In genomic region chr18:48674758-48675157, GRCh38 we compare ENCODE assay signal across 14 cellular contexts.
DNase-seq lines count a peak whose midpoint lies in the region; ATAC-seq and TF ChIP-seq lines count a peak whose summit lies in the region.
"Had no signal": no experiment of that assay in that cellular context is flagged by ENCODE, and none has a peak within 500 bp of the region (broad histone marks: within the 10 kb centered on the region; RNA-seq: fewer than 3 reads in every experiment).

No MANE protein-coding gene starts in this region.

- H3K9me2 ChIP-seq in Karpas-422 (replicated peaks; ENCODE audit: insufficient read depth, low read length), result no peaks in the 10 kb centered on the region

- H3K9ac ChIP-seq in DND-41 (ENCODE audit: low read depth, low read length), result no peak overlapping the region
- H3K9ac ChIP-seq in Karpas-422 (ENCODE audit: low read length), result peak overlapping the region; percentile 13; the same call in 1 of the 2 replicates
- H3K9ac ChIP-seq in duodenal mucosa (ENCODE audit: low read depth in 1 of 2, low read length in 2 of 2), result peak overlapping the region in 1 of 2 donors; percentile 9

- TF ChIP-seq POLR2A in sigmoid colon (IDR thresholded peaks at IDR 0.05), result no peak

- DNase-seq in DND-41, result no peak
- no peak for DNase-seq in Karpas-422
- DNase-seq in sigmoid colon, result peak; percentile 43
- DNase-seq in DMS 273 treated with DMSO at 0.1 percent for 48 hours (lab: John Stamatoyannopoulos, UW), result no peak
- DNase-seq in COLO829 (ENCODE audit: low spot score), result no peak
- DNase-seq: NCI-H2081 treated with DMSO at 0.1 percent for 48 hours, SIG-M5 had no signal

- ATAC-seq in DND-41 (ENCODE audit: insufficient read depth, low read depth) (no peak), GM18907 (IDR thresholded peaks at IDR 0.05; ENCODE audit: unreplicated experiment) (no peak)

- H3K27me3 ChIP-seq in DND-41 (ENCODE audit: insufficient read depth, low read length, poor library complexity) (no peaks in the 10 kb centered on the region), Karpas-422 (ENCODE audit: low read length) (no peaks in the 10 kb centered on the region), duodenal mucosa (ENCODE audit: control insufficient read depth in 1 of 2, insufficient read depth in 2 of 2, low read length in 2 of 2) (no peaks in the 10 kb centered on the region), sigmoid colon (no peaks in the 10 kb centered on the region)
- H3K27me3 ChIP-seq: cardiac muscle cell, upper lobe of left lung had no signal

- WGBS in sigmoid colon, 2 donors, result 82 to 91% methylated on average over 4 of the region's 4 CpGs

- H4K20me1 ChIP-seq in DND-41 (ENCODE audit: insufficient read depth, low read length) (no peaks in the 10 kb centered on the region), Karpas-422 (ENCODE audit: insufficient read depth, low read depth, low read length) (no peaks in the 10 kb centered on the region)

- H3K9me3 ChIP-seq in DND-41 (ENCODE audit: insufficient read depth, low read length, severe bottlenecking) (peaks cover 9% of the 10 kb centered on the region), Karpas-422 (ENCODE audit: low read length) (no peaks in the 10 kb centered on the region), duodenal mucosa (ENCODE audit: control insufficient read depth in 1 of 2, low read length in 2 of 2) (no peaks in the 10 kb centered on the region), sigmoid colon (no peaks in the 10 kb centered on the region)

- H3K4me1 ChIP-seq in DND-41 (ENCODE audit: insufficient read depth, low read length), result peaks cover 53% of the 10 kb centered on the region
- H3K4me1 ChIP-seq in Karpas-422 (ENCODE audit: low read length), result peaks cover 35% of the 10 kb centered on the region
- peaks cover 29% of the 10 kb centered on the region in 2 donors for H3K4me1 ChIP-seq in duodenal mucosa (ENCODE audit: control insufficient read depth in 1 of 2, insufficient read depth in 2 of 2, low read length in 2 of 2)
- H3K4me1 ChIP-seq in sigmoid colon, result peaks cover 0 to 44% (median 24%) of the 10 kb centered on the region in 4 donors

- H3K27ac ChIP-seq in DND-41 (ENCODE audit: low read length) (peak overlapping the region; percentile 51), Karpas-422 (ENCODE audit: low read length) (no peak overlapping the region), duodenal mucosa (ENCODE audit: low read depth, low read length) (peak overlapping the region; percentile 15), sigmoid colon (no peak overlapping the region)
- H3K27ac ChIP-seq: cardiac muscle cell, epithelial cell of prostate, upper lobe of left lung had no signal

- no peak overlapping the region for H3K4me2 ChIP-seq in DND-41 (ENCODE audit: insufficient read depth, low read length)
- H3K4me2 ChIP-seq in Karpas-422 (ENCODE audit: low read depth, low read length, poor library complexity, severe bottlenecking), result peak overlapping the region; percentile 34

- no peaks in the 10 kb centered on the region for H3K36me3 ChIP-seq in DND-41 (ENCODE audit: insufficient read depth, low read length)
- no peaks in the 10 kb centered on the region; the same call in 1 of the 2 replicates for H3K36me3 ChIP-seq in Karpas-422 (ENCODE audit: insufficient read depth, low read length)
- H3K36me3 ChIP-seq in duodenal mucosa (ENCODE audit: control insufficient read depth in 1 of 2, insufficient read depth in 2 of 2, low read length in 2 of 2), result peaks cover 4 to 7% of the 10 kb centered on the region in 2 donors
- H3K36me3 ChIP-seq in sigmoid colon, result peaks cover 0 to 26% (median 10%) of the 10 kb centered on the region in 4 donors
- H3K36me3 ChIP-seq: cardiac muscle cell had no signal

- no peak for TF ChIP-seq EP300 in sigmoid colon (IDR thresholded peaks at IDR 0.05)

- no peaks in the 10 kb centered on the region for H3K79me2 ChIP-seq in DND-41 (ENCODE audit: insufficient read depth, low read length)
- H3K79me2 ChIP-seq in Karpas-422 (ENCODE audit: low read length), result no peaks in the 10 kb centered on the region

- intact Hi-C loops in sigmoid colon (cut with DNase I), result loop anchor here (2.0 to 10.0 kb wide), 7 partner anchors 108 to 810 kb away; partner anchors contain the start of gene C18orf32

- TF ChIP-seq CTCF in DND-41 (IDR thresholded peaks at IDR 0.05; ENCODE audit: borderline replicate concordance, extremely low read depth, low read length, poor library complexity, severe bottlenecking), result no peak
- TF ChIP-seq CTCF in sigmoid colon (IDR thresholded peaks at IDR 0.05), result no peak

- no peak overlapping the region for H3K4me3 ChIP-seq in DND-41 (ENCODE audit: low read depth in 1 of 2, low read length in 2 of 2)
- no peak overlapping the region for H3K4me3 ChIP-seq in Karpas-422 (ENCODE audit: low read length)
- H3K4me3 ChIP-seq in duodenal mucosa (ENCODE audit: low read depth in 1 of 2, low read length in 2 of 2), result peak overlapping the region in 1 of 2 donors; percentile 14
- H3K4me3 ChIP-seq in sigmoid colon, result no peak overlapping the region
- H3K4me3 ChIP-seq: cardiac muscle cell, coronary artery, GM12878, upper lobe of left lung had no signal

- no peak overlapping the region for H2AFZ ChIP-seq in DND-41 (ENCODE audit: low read depth, low read length)
- no peak overlapping the region for H2AFZ ChIP-seq in Karpas-422 (ENCODE audit: low read length)

Comparison
In these comparisons a context has a peak if more than half of its experiments do, and no peak if none do; other contexts are left out.
1. H3K27ac ChIP-seq: peak in DND-41 (single experiment) and duodenal mucosa (single experiment); none in Karpas-422 (single experiment) and sigmoid colon (0 of 4).